ENCODE assay signal across 23 cellular contexts in genomic region chr2:1748741-1749488, GRCh38. TPM values are rescaled to one million over a fixed set of nuclear protein-coding genes. Genes with fewer than 3 reads are reported as not detected.
A peak's percentile ranks its signal among the peaks of the same experiment; 100 is the strongest.
DNase-seq lines count a peak whose midpoint lies in the region; ATAC-seq lines count a peak whose summit lies in the region.
"Had no signal": no experiment of that assay in that cellular context is flagged by ENCODE, and none has a peak within 500 bp of the region (broad histone marks: within the 10 kb centered on the region; RNA-seq: fewer than 3 reads in every experiment).

No MANE protein-coding gene starts in this region.

- no peak for ATAC-seq in left lobe of liver
- ATAC-seq in GM19463 (IDR thresholded peaks at IDR 0.05; ENCODE audit: unreplicated experiment) = no peak
- ATAC-seq: A549; activated CD8-positive, alpha-beta T cell treated with anti-CD3 and anti-CD28 coated beads for 36 hours; CD8-positive, alpha-beta T cell; psoas muscle; stimulated activated memory B cell treated with anti-CD40 and anti-IgM and Interleukin-4, amounts not matched to agents 10 μg/mL and 1 μg/mL and 100 μg/mL, for 72 hours had no signal

- intact Hi-C loops in posterior vena cava (cut with DNase I) = loop anchor here (5.0 to 10.0 kb wide), 6 partner anchors 68 to 272 kb away; no protein-coding TSS in a partner anchor

- DNase-seq in EH (ENCODE audit: low read depth) (peak; percentile 70), RPMI7951 (ENCODE audit: low read depth) (peak; percentile 78), left lobe of liver (ENCODE audit: low spot score) (peak; percentile 34), posterior vena cava (ENCODE audit: low spot score) (peak; percentile 55), AG08396 (ENCODE audit: low spot score) (no peak), NCI-H1092 treated with DMSO at 0.1 percent for 48 hours (lab: John Stamatoyannopoulos, UW) (no peak), CD1c-positive myeloid dendritic cell (ENCODE audit: extremely low spot score) (no peak)
- DNase-seq: activated CD8-positive, alpha-beta T cell treated with anti-CD3 and anti-CD28 coated beads for 36 hours; CD8-positive, alpha-beta T cell; DMS 273 treated with DMSO at 0.1 percent for 48 hours; effector CD8-positive, alpha-beta T cell; HFFc6; hypothalamus; NCI-H1694; NCI-H446; NCI-H748 treated with DMSO at 0.1 percent for 48 hours; nucleus accumbens; psoas muscle; SIG-M5; substantia nigra had no signal

RNA-seq across cellular contexts. Expression of gene PXDN, which starts 4.6 kb away (rescaled TPM):
- total RNA-seq in RPMI7951 (2014; rRNA removed; shearing (Covaris generic)) = 272 and 304 TPM in 2 replicates
- total RNA-seq in left lobe of liver (9.4 TPM), posterior vena cava (10 to 100 TPM; 75.3 to 85.8 TPM)

Comparison
In these comparisons a context has a peak if more than half of its experiments do, and no peak if none do; other contexts are left out.
1. DNase-seq: peak in EH (single experiment), RPMI7951 (single experiment), left lobe of liver (single experiment) and posterior vena cava (single experiment); none in AG08396 (single experiment), NCI-H1092 treated with DMSO at 0.1 percent for 48 hours (single experiment) and CD1c-positive myeloid dendritic cell (single experiment).